ENCODE assay signal across 10 cellular contexts in the genomic region with DNA sequence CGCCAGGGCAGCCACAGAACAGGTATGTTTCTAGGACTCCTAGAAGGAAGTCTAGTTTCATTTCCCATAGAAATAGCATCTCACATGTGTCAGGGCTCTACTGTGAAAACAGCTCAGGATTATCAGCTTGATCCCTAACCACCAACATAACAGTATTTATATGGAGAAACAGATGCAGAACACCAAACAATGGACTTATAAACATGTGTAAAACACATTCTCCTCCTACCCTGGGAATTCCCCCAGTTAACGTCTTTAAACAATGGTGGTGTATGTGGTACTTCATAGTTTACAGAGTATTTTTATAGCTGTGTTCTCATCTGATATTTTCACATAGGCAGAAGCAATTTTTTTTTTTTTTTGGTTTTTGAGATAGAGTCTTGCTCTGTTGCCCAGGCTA. TPM values are rescaled to one million over a fixed set of nuclear protein-coding genes. Genes with fewer than 3 reads are reported as not detected.
DNase-seq lines count a peak whose midpoint lies in the region; ATAC-seq and TF ChIP-seq lines count a peak whose summit lies in the region.
"Had no signal": no experiment of that assay in that cellular context is flagged by ENCODE, and none has a peak within 500 bp of the region (broad histone marks: within the 10 kb centered on the region; RNA-seq: fewer than 3 reads in every experiment).

No MANE protein-coding gene starts in this region.

- H3K36me3 Mint-ChIP-seq in dendritic cell treated with granulocyte-macrophage colony-stimulating factor and Interleukin-4, amounts not matched to agents 40 ng/mL and 50 ng/mL, for 4 days (ENCODE audit: low read depth), result peaks cover 33% of the 10 kb centered on the region

- intact Hi-C loops in dendritic cell treated with granulocyte-macrophage colony-stimulating factor and Interleukin-4, amounts not matched to agents 40 ng/mL and 50 ng/mL, for 4 days (cut with micrococcal nuclease), result loop anchor here (5.0 kb wide), 2 partner anchors 49 to 79 kb away; no protein-coding TSS in a partner anchor

- peaks cover 75% of the 10 kb centered on the region for H3K4me1 Mint-ChIP-seq in dendritic cell treated with granulocyte-macrophage colony-stimulating factor and Interleukin-4, amounts not matched to agents 40 ng/mL and 50 ng/mL, for 4 days (ENCODE audit: low read depth)

- H2BK12ac ChIP-seq in trophoblast cell (ENCODE audit: low read length), result no peak overlapping the region

- H3K4me3 Mint-ChIP-seq in dendritic cell treated with granulocyte-macrophage colony-stimulating factor and Interleukin-4, amounts not matched to agents 40 ng/mL and 50 ng/mL, for 4 days, result no peak overlapping the region

- ATAC-seq in GM21381 (IDR thresholded peaks at IDR 0.05; ENCODE audit: unreplicated experiment) (no peak), GM21515 (IDR thresholded peaks at IDR 0.05; ENCODE audit: unreplicated experiment) (no peak)

- H3K9me3 ChIP-seq in trophoblast cell (ENCODE audit: insufficient read depth, low read depth, low read length), result no peaks in the 10 kb centered on the region

- no peak overlapping the region for H4K12ac ChIP-seq in trophoblast cell (ENCODE audit: low read depth, low read length)

- no peak for TF ChIP-seq CTCF in LNCaP clone FGC (IDR thresholded peaks at IDR 0.05; ENCODE audit: control insufficient read depth, extremely low read depth, insufficient read depth)

- H2BK120ac ChIP-seq in trophoblast cell (ENCODE audit: insufficient read depth, low read length, poor library complexity), result no peak overlapping the region

- no peaks in the 10 kb centered on the region for H3K4me1 ChIP-seq in trophoblast cell (ENCODE audit: control insufficient read depth in 1 of 2, insufficient read depth in 2 of 2, low read length in 2 of 2)

- H3K79me1 ChIP-seq in trophoblast cell (ENCODE audit: low read length), result no peaks in the 10 kb centered on the region

- H3K23ac ChIP-seq in trophoblast cell (ENCODE audit: low read length), result no peak overlapping the region

- no peak overlapping the region for H3K4me3 ChIP-seq in LNCaP clone FGC (ENCODE audit: low read depth, low read length)
- H3K4me3 ChIP-seq in trophoblast cell (ENCODE audit: low read depth, low read length), result peak overlapping the region; percentile 50

- no peak overlapping the region for H4K8ac ChIP-seq in trophoblast cell (ENCODE audit: low read depth, low read length)

- no peaks in the 10 kb centered on the region for H3K27me3 Mint-ChIP-seq in dendritic cell treated with granulocyte-macrophage colony-stimulating factor and Interleukin-4, amounts not matched to agents 40 ng/mL and 50 ng/mL, for 4 days

- H3K27ac ChIP-seq in trophoblast cell (ENCODE audit: low read depth, low read length), result no peak overlapping the region
- H3K27ac ChIP-seq: RWPE1 had no signal

- H3K79me2 ChIP-seq in trophoblast cell (ENCODE audit: control insufficient read depth, insufficient read depth, low read length, poor library complexity), result no peaks in the 10 kb centered on the region

- H3K9ac ChIP-seq in trophoblast cell (ENCODE audit: low read length), result no peak overlapping the region

- H2AK5ac ChIP-seq in trophoblast cell (ENCODE audit: low read length), result no peak overlapping the region

- H2BK5ac ChIP-seq in trophoblast cell (ENCODE audit: low read depth, low read length, poor library complexity), result no peak overlapping the region

- H3K4ac ChIP-seq in trophoblast cell (ENCODE audit: low read depth, low read length), result no peak overlapping the region

- H3K9me3 Mint-ChIP-seq in dendritic cell treated with granulocyte-macrophage colony-stimulating factor and Interleukin-4, amounts not matched to agents 40 ng/mL and 50 ng/mL, for 4 days, result peaks cover 9% of the 10 kb centered on the region

- no peaks in the 10 kb centered on the region for H3K36me3 ChIP-seq in trophoblast cell (ENCODE audit: control insufficient read depth in 1 of 2, insufficient read depth in 2 of 2, low read length in 2 of 2)

- DNase-seq in EL (peak; percentile 6), LNCaP clone FGC (ENCODE audit: low read depth) (peak; percentile 95), trophoblast cell (no peak), nucleus accumbens (lab: John Stamatoyannopoulos, UW) (no peak)
- DNase-seq: activated CD4-positive, CD25-positive, alpha-beta regulatory T cell treated with anti-CD3 and anti-CD28 coated beads, Interleukin-2, amount 50 U/mL, for 72 hours; NCI-H2081 had no signal

- H3K4me2 ChIP-seq in trophoblast cell (ENCODE audit: low read length), result no peak overlapping the region

- no CpG with 5 or more reads among the region's 2 CpGs for WGBS in trophoblast cell (ENCODE audit: extremely low coverage, insufficient coverage, insufficient read length)

- H3K27me3 ChIP-seq in trophoblast cell (ENCODE audit: insufficient read depth, low read length), result no peaks in the 10 kb centered on the region

- peak overlapping the region; percentile 76 for H3K27ac Mint-ChIP-seq in dendritic cell treated with granulocyte-macrophage colony-stimulating factor and Interleukin-4, amounts not matched to agents 40 ng/mL and 50 ng/mL, for 4 days

- no peak overlapping the region for H3K18ac ChIP-seq in trophoblast cell (ENCODE audit: low read length)

- no peak overlapping the region for H2AFZ ChIP-seq in trophoblast cell (ENCODE audit: insufficient read depth, low read length, poor library complexity)

- H4K91ac ChIP-seq in trophoblast cell (ENCODE audit: low read depth, low read length), result no peak overlapping the region

- no peak overlapping the region for H3K14ac ChIP-seq in trophoblast cell (ENCODE audit: low read length)

RNA-seq across cellular contexts. Expression of a gene that starts 9.7 kb away (rescaled TPM):
- polyA plus RNA-seq in trophoblast cell (2013), result 11.1 and 12.8 TPM in 2 replicates

Comparison
In these comparisons a context has a peak if more than half of its experiments do, and no peak if none do; other contexts are left out.
1. DNase-seq: peak in EL (single experiment) and LNCaP clone FGC (single experiment); none in trophoblast cell (0 of 2) and nucleus accumbens (0 of 56).